8 cellular contexts compared by ENCODE assay signal in the genomic region with DNA sequence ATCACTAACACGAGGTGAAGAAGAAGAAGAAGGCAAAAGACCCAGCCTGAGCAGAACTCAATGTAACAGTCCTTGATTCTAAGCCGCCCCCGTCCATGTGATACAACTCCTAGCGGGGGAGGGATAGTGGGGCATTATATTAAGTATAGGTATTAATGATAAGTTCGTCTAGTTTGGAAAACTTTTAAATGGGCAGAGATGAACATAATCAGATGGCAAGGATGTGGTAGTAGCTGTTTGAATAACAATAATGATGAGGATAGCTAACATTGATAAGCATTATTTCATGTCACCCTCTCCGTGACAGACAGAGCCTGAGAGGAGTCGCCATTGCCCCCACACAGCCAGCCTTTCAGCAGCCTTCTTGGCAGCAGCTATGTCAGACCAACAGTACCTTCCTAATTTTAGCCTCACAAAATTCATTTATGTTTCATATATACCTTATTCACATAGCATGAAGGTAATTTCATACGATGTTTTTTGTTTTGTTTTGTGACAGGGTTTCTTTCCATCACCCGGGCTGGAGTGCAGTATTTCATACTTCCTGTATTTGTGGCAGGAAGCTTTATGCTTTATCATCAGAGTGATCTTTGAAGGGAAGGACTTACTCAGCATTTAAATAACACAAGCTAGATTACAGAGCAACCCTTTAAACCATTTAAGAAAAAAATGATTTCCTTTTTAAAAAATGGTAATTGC.
DNase-seq lines count a peak whose midpoint lies in the region; ATAC-seq and TF ChIP-seq lines count a peak whose summit lies in the region.

No MANE protein-coding gene starts in this region.

- H3K4me3 Mint-ChIP-seq in CD14-positive monocyte, result peak overlapping the region; percentile 83 to 93

- H3K27me3 Mint-ChIP-seq in CD14-positive monocyte (ENCODE audit: low read depth in 3 of 3), result no peaks in the 10 kb centered on the region

- intact Hi-C loops in CD14-positive monocyte (cut with micrococcal nuclease) (no loop called here), tibial artery (cut with DNase I; ENCODE audit: low total_unique reads) (no loop called here)

- H2AFZ ChIP-seq in hepatocyte, result no peak overlapping the region

- ATAC-seq in HG02870 (IDR thresholded peaks at IDR 0.05; ENCODE audit: unreplicated experiment), result no peak

- peaks cover 70% of the 10 kb centered on the region for H3K79me2 ChIP-seq in hepatocyte

- TF ChIP-seq CTCF in CD14-positive monocyte (IDR thresholded peaks at IDR 0.05) (no peak), hepatocyte (IDR thresholded peaks at IDR 0.05; ENCODE audit: poor library complexity) (no peak), tibial artery (IDR thresholded peaks at IDR 0.05) (no peak)

- H3K27me3 ChIP-seq in hepatocyte (no peaks in the 10 kb centered on the region), tibial artery (no peaks in the 10 kb centered on the region)

- H3K4me2 ChIP-seq in hepatocyte, result peak overlapping the region; percentile 47

- peak overlapping the region; percentile 76 to 94 (median 87) for H3K27ac Mint-ChIP-seq in CD14-positive monocyte

- no peak for DNase-seq in CD14-positive monocyte (ENCODE audit: low spot score)
- peak; percentile 72 to 73 for DNase-seq in Kasumi-1 (lab: John Stamatoyannopoulos, UW)
- DNase-seq in activated T-cell treated with anti-CD3 and anti-CD28 coated beads for 1 hour (ENCODE audit: low read depth), result peak; percentile 5
- DNase-seq in hepatocyte (ENCODE audit: low spot score), result no peak
- DNase-seq in substantia nigra (lab: John Stamatoyannopoulos, UW), result no peak
- no peak for DNase-seq in tibial artery
- DNase-seq in superior temporal gyrus (ENCODE audit: extremely low spot score), result no peak

- H3K4me3 ChIP-seq in hepatocyte (no peak overlapping the region), tibial artery (no peak overlapping the region)

- H3K27ac ChIP-seq in hepatocyte, result peak overlapping the region; percentile 78
- peak overlapping the region; percentile 60 for H3K27ac ChIP-seq in substantia nigra (ENCODE audit: low read depth, low read length, poor library complexity, severe bottlenecking)
- no peak overlapping the region for H3K27ac ChIP-seq in tibial artery

- 70% methylated on average over 9 of the region's 9 CpGs for WGBS in hepatocyte (ENCODE audit: low lambda C conversion rate, missing lambda C conversion rate)

- peaks cover 6 to 13% of the 10 kb centered on the region in 2 donors for H3K36me3 Mint-ChIP-seq in CD14-positive monocyte

- H3K4me1 ChIP-seq in hepatocyte (ENCODE audit: insufficient read depth) (peaks cover 37% of the 10 kb centered on the region), tibial artery (peaks cover 0 to 53% (median 26%) of the 10 kb centered on the region in 4 donors)

- peaks cover 24% of the 10 kb centered on the region for H3K4me1 Mint-ChIP-seq in CD14-positive monocyte

- H3K9me3 Mint-ChIP-seq in CD14-positive monocyte, result no peaks in the 10 kb centered on the region

- H3K9me3 ChIP-seq in hepatocyte (ENCODE audit: low read depth) (no peaks in the 10 kb centered on the region), tibial artery (no peaks in the 10 kb centered on the region)

- H4K20me1 ChIP-seq in hepatocyte (ENCODE audit: insufficient read depth, poor library complexity, severe bottlenecking), result no peaks in the 10 kb centered on the region

- H3K36me3 ChIP-seq in hepatocyte (replicated peaks; ENCODE audit: insufficient read depth, low read depth), result no peaks in the 10 kb centered on the region
- H3K36me3 ChIP-seq in tibial artery, result no peaks in the 10 kb centered on the region

- H3K9me2 ChIP-seq in hepatocyte (replicated peaks; ENCODE audit: insufficient read depth), result no peaks in the 10 kb centered on the region

Comparison
In these comparisons a context has a peak if more than half of its experiments do, and no peak if none do; other contexts are left out.
1. DNase-seq: peak in Kasumi-1 (2 of 2) and activated T-cell treated with anti-CD3 and anti-CD28 coated beads for 1 hour (single experiment); none in CD14-positive monocyte (single experiment), hepatocyte (single experiment), substantia nigra (0 of 49), tibial artery (0 of 2) and superior temporal gyrus (single experiment).
2. H3K27ac ChIP-seq: peak in hepatocyte (single experiment) and substantia nigra (single experiment); none in tibial artery (0 of 2).